11 cellular contexts compared by ENCODE assay signal in the genomic region with DNA sequence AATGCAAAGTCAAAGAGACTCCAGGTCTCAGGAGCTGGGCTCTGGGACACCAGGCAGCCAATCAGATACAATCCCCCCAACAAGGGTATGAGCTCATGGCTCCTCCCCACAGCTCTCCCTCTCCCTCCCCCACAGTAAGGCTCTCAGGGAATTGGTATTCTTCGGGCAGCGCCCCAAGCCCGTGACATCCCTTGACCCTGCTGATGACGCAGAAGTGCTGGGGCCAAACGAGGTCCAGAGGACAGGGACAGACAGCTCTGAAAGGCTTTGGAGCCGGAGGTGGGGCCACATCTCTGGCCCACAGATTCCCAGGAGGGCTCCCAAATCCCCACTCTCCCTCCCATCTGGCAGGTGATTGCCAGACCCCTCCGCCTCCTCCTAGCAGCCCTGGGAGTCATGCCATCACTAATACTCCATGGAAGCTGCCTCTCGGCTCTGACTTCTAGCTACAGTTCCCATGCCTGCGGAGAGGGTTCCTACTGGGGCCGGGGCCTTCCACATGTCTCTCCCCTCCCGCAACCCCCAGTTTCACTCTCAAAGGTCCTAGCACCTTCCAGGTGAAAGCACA. TPM values are rescaled to one million over a fixed set of nuclear protein-coding genes. Genes with fewer than 3 reads are reported as not detected.
DNase-seq lines count a peak whose midpoint lies in the region; ATAC-seq and TF ChIP-seq lines count a peak whose summit lies in the region.
"Had no signal": no experiment of that assay in that cellular context is flagged by ENCODE, and none has a peak within 500 bp of the region (broad histone marks: within the 10 kb centered on the region; RNA-seq: fewer than 3 reads in every experiment).

No MANE protein-coding gene starts in this region.

- H3K4me3 ChIP-seq in duodenal mucosa (ENCODE audit: low read depth in 1 of 2, low read length in 2 of 2) (no peak overlapping the region), lower lobe of right lung (no peak overlapping the region), testis (no peak overlapping the region)

- H3K27ac ChIP-seq in duodenal mucosa (ENCODE audit: low read depth, low read length) (peak overlapping the region; percentile 42), lower lobe of right lung (peak overlapping the region; percentile 22), testis (peak overlapping the region; percentile 75 to 86)

- no peak for TF ChIP-seq CTCF in lower lobe of right lung (IDR thresholded peaks at IDR 0.05)
- TF ChIP-seq CTCF in testis (IDR thresholded peaks at IDR 0.05), result no peak

- H3K9ac ChIP-seq in duodenal mucosa (ENCODE audit: low read depth in 1 of 2, low read length in 2 of 2), result no peak overlapping the region

- peak; percentile 73 to 85 for DNase-seq in NCI-H446 (lab: John Stamatoyannopoulos, UW)
- DNase-seq in lower lobe of right lung, result no peak
- DNase-seq in testis, result peak; percentile 90
- no peak for DNase-seq in activated CD4-positive, alpha-beta T cell treated with anti-CD3 and anti-CD28 coated beads for 4 hours
- no peak for DNase-seq in T1000 (lab: John Stamatoyannopoulos, UW)
- no peak for DNase-seq in NCI-H1105 (lab: John Stamatoyannopoulos, UW)
- DNase-seq: activated CD4-positive, alpha-beta T cell treated with anti-CD3 and anti-CD28 coated beads for 48 hours; foreskin melanocyte; NCI-H2029 treated with DMSO at 0.1 percent for 48 hours had no signal

- H3K4me1 ChIP-seq in duodenal mucosa (ENCODE audit: control insufficient read depth in 1 of 2, insufficient read depth in 2 of 2, low read length in 2 of 2), result peaks cover 16 to 19% of the 10 kb centered on the region in 2 donors
- H3K4me1 ChIP-seq in lower lobe of right lung, result peaks cover 36% of the 10 kb centered on the region
- peaks cover 35% of the 10 kb centered on the region for H3K4me1 ChIP-seq in testis

- H3K27me3 ChIP-seq in duodenal mucosa (ENCODE audit: control insufficient read depth in 1 of 2, insufficient read depth in 2 of 2, low read length in 2 of 2) (peaks cover 0 to 3% of the 10 kb centered on the region in 2 donors), lower lobe of right lung (ENCODE audit: low read depth) (no peaks in the 10 kb centered on the region), testis (no peaks in the 10 kb centered on the region)

- H3K9me3 ChIP-seq in duodenal mucosa (ENCODE audit: control insufficient read depth in 1 of 2, low read length in 2 of 2) (no peaks in the 10 kb centered on the region), lower lobe of right lung (no peaks in the 10 kb centered on the region), testis (no peaks in the 10 kb centered on the region)

- H3K36me3 ChIP-seq in duodenal mucosa (ENCODE audit: control insufficient read depth in 1 of 2, insufficient read depth in 2 of 2, low read length in 2 of 2) (no peaks in the 10 kb centered on the region), lower lobe of right lung (no peaks in the 10 kb centered on the region), testis (ENCODE audit: low read depth, missing control alignments) (no peaks in the 10 kb centered on the region)

- ATAC-seq in lower lobe of right lung (peak; percentile 43 to 47), GM19463 (IDR thresholded peaks at IDR 0.05; ENCODE audit: unreplicated experiment) (no peak)

- 48 to 65% methylated on average over 9 to 11 of the region's 11 CpGs for WGBS in testis, 2 donors

- TF ChIP-seq POLR2A in testis (IDR thresholded peaks at IDR 0.05), result no peak

- intact Hi-C loops in lower lobe of right lung (cut with DNase I) (no loop called here), testis (cut with DNase I; ENCODE audit: low total_unique reads) (loop anchor here (2.0 kb wide), 1 partner anchor 19 kb away; no protein-coding TSS in a partner anchor)

RNA-seq across cellular contexts. Expression of gene USP2, which starts 5.8 kb away (rescaled TPM):
- total RNA-seq in lower lobe of right lung (5.1 TPM), testis (100 to 1,000 TPM in 1 of 2 donors, 10 to 100 TPM in 1; 41.2 to 100 TPM)
- 168 TPM for polyA plus RNA-seq in testis (ENCODE audit: insufficient read depth, low read depth, low replicate concordance)

RNA-seq across cellular contexts. Expression of gene MFRP, which starts 29.2 kb away (rescaled TPM):
- total RNA-seq in lower lobe of right lung (not detected), testis (not detected)
- polyA plus RNA-seq in testis (ENCODE audit: insufficient read depth, low read depth, low replicate concordance), result not detected

RNA-seq across cellular contexts. Expression of gene C1QTNF5, which starts 35.0 kb away (rescaled TPM):
- total RNA-seq in lower lobe of right lung (28.2 TPM), testis (1 to 10 TPM; 4.7 to 5.3 TPM)
- polyA plus RNA-seq in testis (ENCODE audit: insufficient read depth, low read depth, low replicate concordance), result 12.6 TPM

RNA-seq across cellular contexts. Expression of gene RNF26, which starts 41.4 kb away (rescaled TPM):
- total RNA-seq in lower lobe of right lung (19.3 TPM), testis (10 to 100 TPM; 28.2 to 31.0 TPM)
- 37.1 TPM for polyA plus RNA-seq in testis (ENCODE audit: insufficient read depth, low read depth, low replicate concordance)

RNA-seq across cellular contexts. Expression of gene THY1, which starts 47.3 kb away (rescaled TPM):
- total RNA-seq in lower lobe of right lung, result 7.5 TPM
- total RNA-seq in testis, result 10 to 100 TPM in 1 of 2 donors, 1 to 10 TPM in 1; 5.9 to 30.0 TPM
- 132 TPM for polyA plus RNA-seq in testis (ENCODE audit: insufficient read depth, low read depth, low replicate concordance)

Comparison
In these comparisons a context has a peak if more than half of its experiments do, and no peak if none do; other contexts are left out.
1. DNase-seq: peak in NCI-H446 (2 of 2) and testis (single experiment); none in lower lobe of right lung (single experiment), activated CD4-positive, alpha-beta T cell treated with anti-CD3 and anti-CD28 coated beads for 4 hours (0 of 2), T1000 (single experiment) and NCI-H1105 (single experiment).
2. H3K27ac ChIP-seq: peak in every context shown above with its lines; median percentile 80 in testis; 42 in duodenal mucosa; 22 in lower lobe of right lung.